Comparison of ENCODE assay signal across 1 cellular context in the genomic region with DNA sequence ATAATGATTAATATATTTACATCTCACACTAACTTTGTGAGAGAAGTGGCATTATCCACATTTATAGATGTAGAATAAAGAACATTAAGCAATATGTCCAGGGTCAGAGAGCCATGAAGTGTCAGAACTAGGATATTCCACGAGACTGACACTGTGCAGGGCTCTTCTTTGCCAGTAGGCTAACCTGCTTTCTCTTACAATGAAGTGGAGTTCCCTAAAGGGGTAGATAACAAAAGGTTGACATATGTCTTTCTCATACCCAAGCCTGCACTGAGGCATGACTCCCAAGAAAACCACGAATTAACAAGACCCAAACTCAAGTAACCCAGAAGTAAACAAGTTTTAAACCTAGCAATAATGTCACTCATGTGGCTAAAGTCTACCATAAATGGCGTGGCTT.
TF ChIP-seq lines count a peak whose summit lies in the region.

No MANE protein-coding gene starts in this region.

TF ChIP-seq in GM12878, 131 proteins besides CTCF, POLR2A, EP300 and RAD21:
- TF ChIP-seq RUNX3 (IDR thresholded peaks at IDR 0.05; ENCODE audit: low read length), result 0 out of 2 replicates have a peak, but pooled peaks have one; percentile 14
- TF ChIP-seq, protein P1, sequence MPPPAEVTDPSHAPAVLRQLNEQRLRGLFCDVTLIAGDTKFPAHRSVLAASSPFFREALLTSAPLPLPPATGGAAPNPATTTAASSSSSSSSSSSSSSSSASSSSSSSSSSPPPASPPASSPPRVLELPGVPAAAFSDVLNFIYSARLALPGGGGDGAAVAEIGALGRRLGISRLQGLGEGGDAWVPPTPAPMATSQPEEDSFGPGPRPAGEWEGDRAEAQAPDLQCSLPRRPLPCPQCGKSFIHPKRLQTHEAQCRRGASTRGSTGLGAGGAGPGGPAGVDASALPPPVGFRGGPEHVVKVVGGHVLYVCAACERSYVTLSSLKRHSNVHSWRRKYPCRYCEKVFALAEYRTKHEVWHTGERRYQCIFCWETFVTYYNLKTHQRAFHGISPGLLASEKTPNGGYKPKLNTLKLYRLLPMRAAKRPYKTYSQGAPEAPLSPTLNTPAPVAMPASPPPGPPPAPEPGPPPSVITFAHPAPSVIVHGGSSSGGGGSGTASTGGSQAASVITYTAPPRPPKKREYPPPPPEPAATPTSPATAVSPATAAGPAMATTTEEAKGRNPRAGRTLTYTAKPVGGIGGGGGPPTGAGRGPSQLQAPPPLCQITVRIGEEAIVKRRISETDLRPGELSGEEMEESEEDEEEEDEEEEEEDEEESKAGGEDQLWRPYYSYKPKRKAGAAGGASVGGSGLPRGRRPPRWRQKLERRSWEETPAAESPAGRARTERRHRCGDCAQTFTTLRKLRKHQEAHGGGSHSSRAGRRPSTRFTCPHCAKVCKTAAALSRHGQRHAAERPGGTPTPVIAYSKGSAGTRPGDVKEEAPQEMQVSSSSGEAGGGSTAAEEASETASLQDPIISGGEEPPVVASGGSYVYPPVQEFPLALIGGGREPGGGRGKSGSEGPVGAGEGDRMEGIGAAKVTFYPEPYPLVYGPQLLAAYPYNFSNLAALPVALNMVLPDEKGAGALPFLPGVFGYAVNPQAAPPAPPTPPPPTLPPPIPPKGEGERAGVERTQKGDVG (CRISPR knock-in tag; IDR thresholded peaks at IDR 0.05), result no peak
